Comparison of ENCODE assay signal across 7 cellular contexts in the genomic region with DNA sequence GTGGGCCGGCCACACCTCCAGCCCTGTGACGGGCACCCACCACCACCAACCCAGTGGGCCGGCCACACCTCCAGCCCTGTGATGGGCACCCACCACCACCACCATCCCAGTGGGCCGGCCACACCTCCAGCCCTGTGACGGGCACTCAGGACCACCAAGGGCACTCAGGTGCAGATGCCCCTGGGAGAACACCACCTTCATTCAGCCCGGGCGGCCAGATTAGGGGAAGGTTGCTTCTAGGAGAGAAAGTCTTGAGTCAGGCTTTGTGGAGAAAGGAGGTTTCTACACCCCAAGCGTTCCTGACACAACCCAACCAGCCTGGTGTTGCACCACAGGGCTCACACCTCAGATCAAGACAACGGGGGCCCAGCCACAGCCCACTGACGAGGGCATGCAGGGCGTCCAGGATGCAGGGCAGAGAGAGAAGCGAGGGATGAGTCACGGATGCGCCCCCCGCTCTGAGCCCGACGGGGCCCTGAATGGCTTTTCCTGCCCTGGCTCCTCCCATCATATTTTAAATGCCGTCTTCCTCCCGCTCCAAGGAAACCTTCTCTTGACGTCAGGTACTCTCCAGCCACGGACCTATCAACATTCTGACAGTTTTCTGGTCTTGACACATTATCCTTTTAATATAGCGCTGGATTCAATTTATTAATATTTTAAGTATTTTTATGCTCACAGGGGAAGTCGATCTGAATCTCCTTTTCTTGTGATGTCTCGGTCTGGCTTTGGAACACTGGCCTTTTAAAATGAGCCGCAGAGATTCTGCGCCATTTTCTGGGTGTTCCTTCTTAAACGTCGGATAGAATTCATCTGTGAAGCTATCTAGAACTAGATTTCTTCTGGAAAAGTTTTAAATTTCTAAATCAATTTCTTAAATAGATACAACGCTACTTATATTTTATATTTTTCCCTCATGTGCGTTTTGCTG. TPM values are rescaled to one million over a fixed set of nuclear protein-coding genes. Genes with fewer than 3 reads are reported as not detected.
DNase-seq lines count a peak whose midpoint lies in the region; ATAC-seq and TF ChIP-seq lines count a peak whose summit lies in the region.

No MANE protein-coding gene starts in this region.

- WGBS in heart right ventricle, 2 donors: 15 to 45% methylated on average over 29 to 30 of the region's 30 CpGs

- H3K27me3 ChIP-seq in heart right ventricle: no peaks in the 10 kb centered on the region
- H3K27me3 ChIP-seq in tibial artery: peaks cover 0 to 7% of the 10 kb centered on the region in 2 donors

- ATAC-seq in GM18907 (IDR thresholded peaks at IDR 0.05; ENCODE audit: unreplicated experiment) (peak; percentile 60), heart right ventricle (peak in 7 of 8 donors; percentile 55 to 81 (median 74))

- peak overlapping the region; percentile 65 to 97 (median 82) for H3K27ac ChIP-seq in heart right ventricle
- peak overlapping the region; percentile 54 to 74 for H3K27ac ChIP-seq in tibial artery

- TF ChIP-seq CTCF in heart right ventricle (IDR thresholded peaks at IDR 0.05): no peak
- no peak for TF ChIP-seq CTCF in tibial artery (IDR thresholded peaks at IDR 0.05)

- H3K4me3 ChIP-seq in heart right ventricle: peak overlapping the region; percentile 52 to 85 (median 66)
- peak overlapping the region; percentile 37 to 58 for H3K4me3 ChIP-seq in tibial artery

- DNase-seq in NAMALWA (ENCODE audit: low spot score) (peak; percentile 76), SW480 (ENCODE audit: low spot score) (peak; percentile 42), amniotic stem cell (lab: John Stamatoyannopoulos, UW) (peak; percentile 60), heart right ventricle (peak; percentile 81 to 89), pons (ENCODE audit: low spot score) (peak; percentile 85), tibial artery (peak; percentile 65 to 93)

- intact Hi-C loops in heart right ventricle (cut with DNase I) (loop anchor here in 3 of 10 donors (5.0 to 10.0 kb wide), 3 partner anchors 42 to 140 kb away; a partner anchor contains a TSS), tibial artery (cut with DNase I; ENCODE audit: low total_unique reads) (no loop called here)

- H3K36me3 ChIP-seq in heart right ventricle: peaks cover 0 to 5% (median 0%) of the 10 kb centered on the region in 9 donors
- peaks cover 0 to 15% (median 11%) of the 10 kb centered on the region in 3 donors for H3K36me3 ChIP-seq in tibial artery

- H3K4me1 ChIP-seq in heart right ventricle (peaks cover 14 to 36% (median 31%) of the 10 kb centered on the region in 9 donors), tibial artery (peaks cover 0 to 17% (median 4%) of the 10 kb centered on the region in 4 donors)

- H3K9me3 ChIP-seq in heart right ventricle (no peaks in the 10 kb centered on the region), tibial artery (no peaks in the 10 kb centered on the region)

RNA-seq across cellular contexts. Expression of a gene that starts 0.6 kb away (rescaled TPM):
- total RNA-seq in heart right ventricle: 1 to 10 TPM; 4.7 to 9.8 (median 8.2) TPM
- 10 to 100 TPM; 12.7 to 14.6 TPM for polyA plus RNA-seq in heart right ventricle

RNA-seq across cellular contexts. Expression of a gene that starts 29.5 kb away (rescaled TPM):
- total RNA-seq in heart right ventricle: 1 to 10 TPM in 6 of 10 donors, under 1 TPM in 4; 0.38 to 4.4 (median 1.1) TPM
- polyA plus RNA-seq in heart right ventricle: 1 to 10 TPM in 1 of 2 donors, under 1 TPM in 1; 0.14 to 4.0 TPM

RNA-seq across cellular contexts. Expression of a gene that starts 43.7 kb away (rescaled TPM):
- 10 to 100 TPM; 30.5 to 74.7 (median 40.7) TPM for total RNA-seq in heart right ventricle
- polyA plus RNA-seq in heart right ventricle: 10 to 100 TPM; 22.5 to 44.0 TPM

Comparison
In these comparisons a context has a peak if more than half of its experiments do, and no peak if none do; other contexts are left out.
1. Peak in every context shown above with its lines: DNase-seq, ATAC-seq, H3K4me3 ChIP-seq and H3K27ac ChIP-seq.